ENCODE assay signal across 21 cellular contexts in the genomic region with DNA sequence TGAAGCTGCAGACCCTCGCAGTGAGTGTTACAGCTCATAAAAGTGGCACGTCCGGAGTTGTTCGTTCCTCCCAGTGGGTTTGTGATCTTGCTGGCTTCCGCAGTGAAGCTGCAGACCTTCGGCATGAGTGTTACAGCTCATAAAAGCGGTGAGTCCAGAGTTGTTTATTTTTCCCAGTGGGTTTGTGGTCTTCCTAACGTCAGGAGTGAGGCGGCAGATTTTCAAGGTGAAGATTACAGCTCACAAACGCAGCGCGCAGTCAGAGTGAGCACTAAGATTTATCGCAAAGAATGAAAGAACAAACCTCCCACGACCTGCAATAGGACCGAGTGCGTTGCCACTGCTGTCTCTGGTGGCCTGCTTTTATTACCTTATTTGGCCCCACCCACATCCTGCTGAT.
"Had no signal": no experiment of that assay in that cellular context is flagged by ENCODE, and none has a peak within 500 bp of the region (broad histone marks: within the 10 kb centered on the region; RNA-seq: fewer than 3 reads in every experiment).

No MANE protein-coding gene starts in this region.

- H3K27me3 ChIP-seq: hepatocyte, left lung, ovary, right atrium auricular region, right lobe of liver, spleen, suprapubic skin, tibial nerve, uterus had no signal

- DNase-seq: heart right ventricle; islet precursor cell; kidney glomerular epithelial cell; left cardiac atrium; left lung; lower lobe of right lung; mammary epithelial cell; mesenchymal stem cell; naive thymus-derived CD8-positive, alpha-beta T cell; ovary; right lobe of liver; spleen; stimulated activated CD4-positive, alpha-beta T cell treated with anti-CD3 and anti-CD28 coated beads, Interleukin-4, amount 100 ng/mL, for 24 hours; stimulated activated naive CD4-positive, alpha-beta T cell; uterus had no signal

- H3K36me3 ChIP-seq: heart right ventricle, left lung, lower lobe of right lung, ovary, right atrium auricular region, right lobe of liver, spleen, suprapubic skin, tibial nerve, uterus had no signal

- H3K4me2 ChIP-seq: hepatocyte had no signal

- H3K79me2 ChIP-seq: hepatocyte had no signal

- ATAC-seq: heart right ventricle; left cardiac atrium; left lung; lower lobe of right lung; naive thymus-derived CD8-positive, alpha-beta T cell; right lobe of liver; stimulated activated effector memory CD8-positive, alpha-beta T cell treated with anti-CD3 and anti-CD28 coated beads, Interleukin-12 subunit alpha, Interleukin-12 subunit beta, amount 100 ng/mL, for 72 hours had no signal

- H3K4me3 ChIP-seq: heart right ventricle, hepatocyte, left lung, lower lobe of right lung, ovary, right atrium auricular region, right lobe of liver, skin epidermis, spleen, suprapubic skin, tibial nerve, uterus had no signal

- H3K4me1 ChIP-seq: heart right ventricle, left lung, lower lobe of right lung, right atrium auricular region, right lobe of liver, spleen, suprapubic skin, tibial nerve, uterus had no signal

- H3K27ac ChIP-seq: heart right ventricle, hepatocyte, left lung, lower lobe of right lung, ovary, right atrium auricular region, right lobe of liver, skin epidermis, spleen, suprapubic skin, tibial nerve, uterus had no signal

- H3K9me3 ChIP-seq: heart right ventricle, left lung, lower lobe of right lung, ovary, right atrium auricular region, right lobe of liver, suprapubic skin, tibial nerve, uterus had no signal

- H2AFZ ChIP-seq: hepatocyte had no signal
